ENCODE assay signal across 2 cellular contexts in genomic region chr9:89386797-89387196, GRCh38.
A peak's percentile ranks its signal among the peaks of the same experiment; 100 is the strongest.
TF ChIP-seq lines count a peak whose summit lies in the region.

No MANE protein-coding gene starts in this region.

TF ChIP-seq in liver, 16 proteins besides CTCF, POLR2A, EP300 and RAD21 (continued from another document):
- no peak for TF ChIP-seq ATF3 (IDR thresholded peaks at IDR 0.05)
- TF ChIP-seq GABPA (IDR thresholded peaks at IDR 0.05 in 1 of 2, conservative IDR thresholded peaks at IDR 0.05 in 1 of 2), result peak in 1 of 2 donors; percentile 38
- TF ChIP-seq MAX (IDR thresholded peaks at IDR 0.05), result peak; percentile 95
- TF ChIP-seq REST (IDR thresholded peaks at IDR 0.05), result peak; percentile 23
- peak; percentile 47 for TF ChIP-seq FOXA2 (IDR thresholded peaks at IDR 0.05)
- no peak for TF ChIP-seq ZBTB33 (IDR thresholded peaks at IDR 0.05)
- TF ChIP-seq EGR1 (IDR thresholded peaks at IDR 0.05; ENCODE audit: low read depth in 2 of 2), result peak in 1 of 2 donors; percentile 86
- peak; percentile 32 for TF ChIP-seq NR2F2 (IDR thresholded peaks at IDR 0.05)
- peak; percentile 93 for TF ChIP-seq RXRA (IDR thresholded peaks at IDR 0.05)
- TF ChIP-seq HNF4G (IDR thresholded peaks at IDR 0.05), result peak; percentile 66
- peak; percentile 90 to 93 for TF ChIP-seq HNF4A (conservative IDR thresholded peaks at IDR 0.05)
- peak; percentile 87 for TF ChIP-seq SP1 (IDR thresholded peaks at IDR 0.05)
- TF ChIP-seq YY1 (IDR thresholded peaks at IDR 0.05), result no peak

TF ChIP-seq in HepG2, 621 proteins besides CTCF, POLR2A, EP300 and RAD21 (continued from another document):
- TF ChIP-seq REL (CRISPR knock-in tag; conservative IDR thresholded peaks at IDR 0.05) (no peak), ZBTB4 (CRISPR knock-in tag; IDR thresholded peaks at IDR 0.05; ENCODE audit: borderline replicate concordance) (no peak), THAP8 (CRISPR knock-in tag; IDR thresholded peaks at IDR 0.05; ENCODE audit: borderline replicate concordance) (no peak), ZNF253 (CRISPR knock-in tag; IDR thresholded peaks at IDR 0.05; ENCODE audit: borderline replicate concordance) (no peak), PTBP1 (IDR thresholded peaks at IDR 0.05; ENCODE audit: low read depth, low read length, poor library complexity, severe bottlenecking) (no peak), ZEB1 (IDR thresholded peaks at IDR 0.05; ENCODE audit: insufficient replicate concordance, low read depth) (no peak)
